In genomic region chr11:59668950-59669610, GRCh38 we compare ENCODE assay signal across 8 cellular contexts. TPM values are rescaled to one million over a fixed set of nuclear protein-coding genes. Genes with fewer than 3 reads are reported as not detected.
A peak's percentile ranks its signal among the peaks of the same experiment; 100 is the strongest.
DNase-seq lines count a peak whose midpoint lies in the region; ATAC-seq and TF ChIP-seq lines count a peak whose summit lies in the region.

PATL1 (minus strand) TSS chr11:59669037; CDS start chr11:59668895, 142 bp downstream.

- TF ChIP-seq EP300 in Ishikawa (IDR thresholded peaks at IDR 0.05; ENCODE audit: borderline replicate concordance) = peak; percentile 10; the same call in 1 of the 2 replicates

- peaks cover 25% of the 10 kb centered on the region for H3K36me3 ChIP-seq in PC-3 (ENCODE audit: low read depth, low read length)
- H3K36me3 ChIP-seq in mucosa of descending colon (ENCODE audit: low read depth) = no peaks in the 10 kb centered on the region

- peak within 1 kb of the TSS; percentile 74 for H3K27ac ChIP-seq in PC-3 (ENCODE audit: low read length)
- peak within 1 kb of the TSS; percentile 94 for H3K27ac ChIP-seq in epithelial cell of prostate

- intact Hi-C loops in PC-3 (cut with micrococcal nuclease) (loop anchor here (2.0 to 10.0 kb wide), 4 partner anchors 54 to 136 kb away; partner anchors contain the start of genes OSBP and STX3), mucosa of descending colon (cut with DNase I, micrococcal nuclease) (loop anchor here in 1 of 2 donors (10.0 kb wide), 1 partner anchor 54 kb away; the partner anchor contains the start of gene OSBP)

- peak within 1 kb of the TSS; percentile 93 for H3K4me2 ChIP-seq in PC-3 (ENCODE audit: low read length)

- peak within 1 kb of the TSS; percentile 94 for H2AFZ ChIP-seq in PC-3 (ENCODE audit: low read length)

- H3F3A ChIP-seq in PC-3 (ENCODE audit: low read length, unreplicated experiment) = no peaks in the 10 kb centered on the region

- H4K20me1 ChIP-seq in PC-3 (ENCODE audit: low read length) = peaks cover 11% of the 10 kb centered on the region

- no peaks in the 10 kb centered on the region for H3K27me3 ChIP-seq in PC-3 (ENCODE audit: low read length)

- H3K9me2 ChIP-seq in PC-3 (replicated peaks; ENCODE audit: low read length) = no peaks in the 10 kb centered on the region

- DNase-seq in DMS114 treated with DMSO at 0.1 percent for 48 hours (lab: John Stamatoyannopoulos, UW; ENCODE audit: unreplicated experiment) = peak; percentile 84
- peak; percentile 99 for DNase-seq in PC-3
- DNase-seq in activated T-cell treated with anti-CD3 and anti-CD28 coated beads for 48 hours (ENCODE audit: low read depth) = peak; percentile 98
- peak; percentile 85 for DNase-seq in epithelial cell of prostate (ENCODE audit: low read depth, low spot score)
- peak; percentile 99 to 100 (median 99) for DNase-seq in mucosa of descending colon
- peak; percentile 98 for DNase-seq in stimulated activated CD8-positive, alpha-beta memory T cell treated with anti-CD3 and anti-CD28 coated beads, Interleukin-4, amount 100 ng/mL, for 24 hours (ENCODE audit: low read depth)

- peaks cover 37% of the 10 kb centered on the region for H3K79me2 ChIP-seq in PC-3 (ENCODE audit: low read length)

- POLR2A ChIA-PET in PC-3 (lab: Charles Lee; ENCODE audit: unreplicated experiment) = interaction anchor here (0.5 to 1.8 kb wide), 11 partner anchors 23 to 527 kb away, joined by 3 to 18 read pairs (median 4); partner anchors contain the start of gene FAM111A

- H3K9me3 ChIP-seq in PC-3 (ENCODE audit: low read length) = no peaks in the 10 kb centered on the region
- H3K9me3 ChIP-seq in mucosa of descending colon = no peaks in the 10 kb centered on the region

- no peak for TF ChIP-seq CTCF in PC-3 (conservative IDR thresholded peaks at IDR 0.05; ENCODE audit: low read depth, low read length)
- TF ChIP-seq CTCF in mucosa of descending colon (IDR thresholded peaks at IDR 0.05) = no peak

- ATAC-seq in GM21576 (IDR thresholded peaks at IDR 0.05; ENCODE audit: unreplicated experiment) (peak; percentile 94), PC-3 (peak; percentile 95), mucosa of descending colon (peak; percentile 96)

- no peak for TF ChIP-seq RAD21 in Ishikawa (IDR thresholded peaks at IDR 0.05; ENCODE audit: low read depth)

- no TSS peak for BruUV-seq in PC-3 (replicated peaks; lab: Mats Ljungman, UMichigan)

- CTCF ChIA-PET in PC-3 (lab: Charles Lee) = interaction anchor here (0.6 to 1.6 kb wide), 6 partner anchors 53 to 489 kb away, joined by 3 to 12 read pairs (median 6); partner anchors contain the start of genes MRPL16 and OSBP

- peak within 1 kb of the TSS; percentile 90 for H3K9ac ChIP-seq in PC-3 (ENCODE audit: low read length)

- H3K4me3 ChIP-seq in PC-3 (ENCODE audit: low read length) = peak within 1 kb of the TSS; percentile 77
- peak within 1 kb of the TSS; percentile 79 for H3K4me3 ChIP-seq in mucosa of descending colon

- H3K4me1 ChIP-seq in PC-3 (ENCODE audit: insufficient read depth, low read length) (peaks cover 21% of the 10 kb centered on the region), mucosa of descending colon (ENCODE audit: low read depth) (peaks cover 22% of the 10 kb centered on the region)

TF ChIP-seq in Ishikawa, 13 proteins besides CTCF, POLR2A, EP300 and RAD21:
- peak; percentile 7; the same call in 1 of the 2 replicates for TF ChIP-seq TEAD4 (IDR thresholded peaks at IDR 0.05)
- TF ChIP-seq YY1 (IDR thresholded peaks at IDR 0.05; ENCODE audit: low read depth) = no peak
- no peak for TF ChIP-seq CEBPB (IDR thresholded peaks at IDR 0.05)
- no peak for TF ChIP-seq EGR1 (IDR thresholded peaks at IDR 0.05)
- peak; percentile 49 for TF ChIP-seq TAF1 (IDR thresholded peaks at IDR 0.05; ENCODE audit: low read depth)
- TF ChIP-seq USF1 (IDR thresholded peaks at IDR 0.05) = peak; percentile 67
- peak; percentile 74 for TF ChIP-seq CREB1 (IDR thresholded peaks at IDR 0.05; ENCODE audit: low read depth)
- TF ChIP-seq TCF12 (IDR thresholded peaks at IDR 0.05; ENCODE audit: low read depth) = peak; percentile 38; the same call in 1 of the 2 replicates
- TF ChIP-seq ZBTB7A (IDR thresholded peaks at IDR 0.05; ENCODE audit: low read depth) = no peak
TF ChIP-seq in Ishikawa: peak in this region for 5.

RNA-seq across cellular contexts. Expression of gene PATL1, which starts in this region (rescaled TPM):
- total RNA-seq in PC-3 (2014; rRNA removed) (18.1 and 23.1 TPM in 2 replicates), mucosa of descending colon (10 to 100 TPM; 34.1 to 40.2 (median 34.6) TPM)

Comparison
In these comparisons a context has a peak if more than half of its experiments do, and no peak if none do; other contexts are left out.
1. Peak in every context shown above with its lines: DNase-seq, ATAC-seq, H3K4me3 ChIP-seq and H3K27ac ChIP-seq.